ENCODE assay signal across 8 cellular contexts in the genomic region with DNA sequence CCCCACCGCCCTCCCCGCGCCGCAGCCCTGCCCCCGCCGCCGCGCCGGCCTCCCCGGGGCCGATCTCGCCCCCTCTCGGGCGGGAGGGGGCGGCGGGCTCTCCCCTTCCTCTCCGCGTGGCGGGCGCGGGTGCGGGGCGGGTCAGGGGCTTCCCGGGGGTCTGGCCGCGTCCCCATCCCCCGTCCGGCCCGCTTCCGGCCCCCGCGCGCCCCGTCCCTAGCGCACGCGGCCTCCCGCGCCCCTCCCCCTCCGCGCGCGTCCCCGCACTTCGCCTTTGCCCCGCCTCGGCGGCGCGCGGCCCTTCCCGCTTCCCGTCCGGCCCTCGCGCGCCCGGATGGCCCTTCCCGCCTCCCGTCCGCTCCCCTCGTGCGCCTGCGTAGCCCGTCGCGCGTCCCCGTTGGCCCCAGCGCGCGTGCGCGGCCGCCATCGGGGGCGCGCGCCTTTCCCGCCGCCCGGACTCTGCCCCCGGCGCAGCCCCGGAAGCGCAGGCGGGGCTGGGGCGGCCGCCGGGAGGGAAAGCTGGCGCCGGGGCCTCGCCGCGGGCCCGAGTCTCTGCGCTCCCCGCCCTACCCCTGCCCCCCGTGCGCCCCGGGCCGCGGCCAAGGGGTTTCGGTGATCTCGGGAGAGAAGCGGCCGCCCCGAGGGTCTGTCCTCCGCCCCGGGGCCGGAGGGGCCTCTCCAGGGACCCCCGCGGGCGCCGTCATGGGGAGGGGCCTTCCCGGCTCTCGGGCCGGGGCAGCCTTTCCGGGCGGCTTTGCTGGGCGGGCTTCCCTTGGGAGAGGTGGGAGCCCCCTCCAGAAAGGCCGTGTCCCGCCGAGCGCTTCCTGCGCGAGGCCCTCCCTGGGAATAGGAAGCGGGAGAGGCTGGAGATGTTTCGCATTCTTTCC. TPM values are rescaled to one million over a fixed set of nuclear protein-coding genes. Genes with fewer than 3 reads are reported as not detected.
DNase-seq lines count a peak whose midpoint lies in the region; TF ChIP-seq lines count a peak whose summit lies in the region.

No MANE protein-coding gene starts in this region.

- intact Hi-C loops in testis (cut with DNase I; ENCODE audit: low total_unique reads): no loop called here

- peak overlapping the region; percentile 88 for H3K4me2 ChIP-seq in osteoblast (ENCODE audit: insufficient read depth, low read length)

- WGBS in testis, 2 donors: 1% methylated on average over 16 to 113 of the region's 129 CpGs

- TF ChIP-seq CTCF in osteoblast (IDR thresholded peaks at IDR 0.05; ENCODE audit: extremely low read depth, low read depth, low read length): no peak
- peak in 1 of 3 experiments; percentile 55 for TF ChIP-seq CTCF in testis (IDR thresholded peaks at IDR 0.05)

- H3K27me3 ChIP-seq in H7 (ENCODE audit: control insufficient read depth, insufficient read depth, low read length) (no peaks in the 10 kb centered on the region), MG63 (no peaks in the 10 kb centered on the region), osteoblast (ENCODE audit: insufficient read depth, low read length) (no peaks in the 10 kb centered on the region), testis (no peaks in the 10 kb centered on the region)

- H3K27ac ChIP-seq in osteoblast (ENCODE audit: low read depth, low read length) (peak overlapping the region; percentile 85), testis (peak overlapping the region; percentile 72 to 99)

- peaks cover 50% of the 10 kb centered on the region for H3K79me2 ChIP-seq in osteoblast (ENCODE audit: insufficient read depth, low read length)

- no peak for TF ChIP-seq POLR2A in testis (IDR thresholded peaks at IDR 0.05)

- H3K9me3 ChIP-seq in MG63 (no peaks in the 10 kb centered on the region), osteoblast (ENCODE audit: low read depth, low read length) (no peaks in the 10 kb centered on the region), testis (no peaks in the 10 kb centered on the region)

- H2AFZ ChIP-seq in osteoblast (ENCODE audit: low read length): no peak overlapping the region

- DNase-seq in EL (peak; percentile 91), H7 (peak; percentile 100), MG63 (peak; percentile 86), SK-N-DZ (ENCODE audit: low spot score) (peak; percentile 86), glomerular visceral epithelial cell (ENCODE audit: extremely low spot score) (peak; percentile 93), osteoblast (ENCODE audit: insufficient read length, low spot score, missing footprints) (peak; percentile 100), testis (peak; percentile 83)
- peak; percentile 87 for DNase-seq in activated naive CD4-positive, alpha-beta T cell treated with anti-CD3 and anti-CD28 coated beads, Interleukin-2, amount 50 U/mL, for 16 hours

- H3K4me3 ChIP-seq in H7 (ENCODE audit: insufficient read depth, low read depth, low read length) (peak overlapping the region; percentile 90), MG63 (peak overlapping the region; percentile 80), osteoblast (ENCODE audit: insufficient read depth, low read length) (peak overlapping the region; percentile 85), testis (peak overlapping the region; percentile 96 to 100)

- H4K20me1 ChIP-seq in osteoblast (ENCODE audit: insufficient read depth, low read length): peaks cover 48% of the 10 kb centered on the region

- peaks cover 21% of the 10 kb centered on the region for H3K36me3 ChIP-seq in H7 (replicated peaks; ENCODE audit: control insufficient read depth, insufficient read depth, low read length)
- peaks cover 42% of the 10 kb centered on the region for H3K36me3 ChIP-seq in MG63
- peaks cover 31% of the 10 kb centered on the region for H3K36me3 ChIP-seq in osteoblast (ENCODE audit: insufficient read depth, low read length)
- H3K36me3 ChIP-seq in testis (ENCODE audit: low read depth, missing control alignments): no peaks in the 10 kb centered on the region

- peaks cover 40% of the 10 kb centered on the region for H3K4me1 ChIP-seq in osteoblast (ENCODE audit: insufficient read depth, low read length)
- peaks cover 52% of the 10 kb centered on the region for H3K4me1 ChIP-seq in testis

RNA-seq across cellular contexts. Expression of a gene that starts 0.5 kb away (rescaled TPM):
- total RNA-seq in H7 (2014; rRNA removed; shearing (Covaris generic)): 460 and 481 TPM in 2 replicates
- total RNA-seq in MG63 (2014; rRNA removed; shearing (Covaris generic); ENCODE audit: low replicate concordance): 197 and 260 TPM in 2 replicates
- polyA plus RNA-seq in SK-N-DZ (2014; cell fraction: cytosol; rRNA removed): 295 and 360 TPM in 2 replicates
- 334 and 420 TPM in 2 replicates for polyA plus RNA-seq in SK-N-DZ (2014; cell fraction: nucleus; rRNA removed)
- total RNA-seq in osteoblast (106 and 124 TPM in 2 replicates), testis (100 to 1,000 TPM; 168 to 196 TPM)
- polyA plus RNA-seq in testis (ENCODE audit: insufficient read depth, low read depth, low replicate concordance): 116 TPM

RNA-seq across cellular contexts. Expression of a gene that starts 24.0 kb away (rescaled TPM):
- 52.0 and 53.8 TPM in 2 replicates for total RNA-seq in H7 (2014; rRNA removed; shearing (Covaris generic))
- total RNA-seq in MG63 (2014; rRNA removed; shearing (Covaris generic); ENCODE audit: low replicate concordance): not detected in 2 replicates
- 153 and 228 TPM in 2 replicates for polyA plus RNA-seq in SK-N-DZ (2014; cell fraction: cytosol; rRNA removed)
- polyA plus RNA-seq in SK-N-DZ (2014; cell fraction: nucleus; rRNA removed): 134 and 172 TPM in 2 replicates
- 0.36 TPM in 1 of 2 replicates, not detected in the other for total RNA-seq in osteoblast
- 10 to 100 TPM; 16.9 to 20.1 TPM for total RNA-seq in testis
- 2.7 TPM for polyA plus RNA-seq in testis (ENCODE audit: insufficient read depth, low read depth, low replicate concordance)

RNA-seq across cellular contexts. Expression of a gene that starts 29.9 kb away (rescaled TPM):
- total RNA-seq in H7 (2014; rRNA removed; shearing (Covaris generic)): 0.85 and 1.3 TPM in 2 replicates
- total RNA-seq in MG63 (2014; rRNA removed; shearing (Covaris generic); ENCODE audit: low replicate concordance): not detected in 2 replicates
- polyA plus RNA-seq in SK-N-DZ (2014; cell fraction: cytosol; rRNA removed): not detected in 2 replicates
- polyA plus RNA-seq in SK-N-DZ (2014; cell fraction: nucleus; rRNA removed): 0.39 and 0.64 TPM in 2 replicates
- total RNA-seq in osteoblast: not detected in 2 replicates
- 1 to 10 TPM; 5.4 to 5.8 TPM for total RNA-seq in testis
- polyA plus RNA-seq in testis (ENCODE audit: insufficient read depth, low read depth, low replicate concordance): 1.4 TPM

RNA-seq across cellular contexts. Expression of a gene that starts 43.0 kb away (rescaled TPM):
- total RNA-seq in H7 (2014; rRNA removed; shearing (Covaris generic)): 0.66 TPM in 1 of 2 replicates, not detected in the other
- total RNA-seq in MG63 (2014; rRNA removed; shearing (Covaris generic); ENCODE audit: low replicate concordance): not detected in 2 replicates
- not detected in 2 replicates for polyA plus RNA-seq in SK-N-DZ (2014; cell fraction: cytosol; rRNA removed)
- polyA plus RNA-seq in SK-N-DZ (2014; cell fraction: nucleus; rRNA removed): not detected in 2 replicates
- not detected in 2 replicates for total RNA-seq in osteoblast
- 1 to 10 TPM; 1.0 to 1.8 TPM for total RNA-seq in testis
- polyA plus RNA-seq in testis (ENCODE audit: insufficient read depth, low read depth, low replicate concordance): not detected

RNA-seq across cellular contexts. Expression of a gene that starts 46.9 kb away (rescaled TPM):
- 0.11 and 0.31 TPM in 2 replicates for total RNA-seq in H7 (2014; rRNA removed; shearing (Covaris generic))
- total RNA-seq in MG63 (2014; rRNA removed; shearing (Covaris generic); ENCODE audit: low replicate concordance): not detected in 2 replicates
- polyA plus RNA-seq in SK-N-DZ (2014; cell fraction: cytosol; rRNA removed): 0.59 and 1.8 TPM in 2 replicates
- polyA plus RNA-seq in SK-N-DZ (2014; cell fraction: nucleus; rRNA removed): 0.09 TPM in 1 of 2 replicates, not detected in the other
- total RNA-seq in osteoblast: 0.36 and 0.59 TPM in 2 replicates
- total RNA-seq in testis: 1 to 10 TPM; 1.1 to 3.1 TPM
- 1.1 TPM for polyA plus RNA-seq in testis (ENCODE audit: insufficient read depth, low read depth, low replicate concordance)

Comparison
In these comparisons a context has a peak if more than half of its experiments do, and no peak if none do; other contexts are left out.
1. Peak in every context shown above with its lines: DNase-seq, H3K4me3 ChIP-seq and H3K27ac ChIP-seq.
2. RNA of a gene that starts 24.0 kb away (total RNA-seq): 52.0 to 53.8 TPM in H7 and 16.9 to 20.1 TPM in testis; 0.36 TPM in osteoblast and not detected in MG63; every median in the first group is over 10 times any median in the second.